ENCODE assay signal across 2 cellular contexts in genomic region chr6:149958124-149958523, GRCh38. TPM values are rescaled to one million over a fixed set of nuclear protein-coding genes. Genes with fewer than 3 reads are reported as not detected.
"Had no signal": no experiment of that assay in that cellular context is flagged by ENCODE, and none has a peak within 500 bp of the region (broad histone marks: within the 10 kb centered on the region; RNA-seq: fewer than 3 reads in every experiment).

No MANE protein-coding gene starts in this region.

RNA-seq across cellular contexts. Expression of gene ULBP2, which starts 16.3 kb away (rescaled TPM):
- total RNA-seq: H7 had no signal

RNA-seq across cellular contexts. Expression of gene RAET1G, which starts 35.2 kb away (rescaled TPM):
- total RNA-seq: H4, H7 had no signal
